Comparison of ENCODE assay signal across 16 cellular contexts in the genomic region with DNA sequence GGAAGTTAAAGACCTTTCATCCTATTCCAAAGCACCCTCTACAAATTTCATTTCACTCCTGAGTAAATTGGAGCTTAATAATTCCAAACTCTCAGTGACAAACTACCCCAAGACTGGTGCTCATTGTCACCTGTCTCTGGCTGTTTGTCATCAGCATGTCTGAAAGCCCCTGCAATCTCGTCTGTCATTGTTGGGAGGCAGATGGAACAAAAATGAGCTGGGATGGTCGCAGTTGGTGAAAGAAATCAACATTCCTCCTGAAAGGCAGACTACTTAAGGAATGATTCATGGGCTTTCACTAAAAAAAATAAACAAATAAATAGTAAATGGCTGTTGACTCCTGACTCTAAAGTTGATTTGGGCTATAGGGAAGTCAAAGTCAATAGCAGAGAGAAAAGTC.
DNase-seq lines count a peak whose midpoint lies in the region; ATAC-seq and TF ChIP-seq lines count a peak whose summit lies in the region.
"Had no signal": no experiment of that assay in that cellular context is flagged by ENCODE, and none has a peak within 500 bp of the region (broad histone marks: within the 10 kb centered on the region; RNA-seq: fewer than 3 reads in every experiment).

No MANE protein-coding gene starts in this region.

- H3K4me1 Mint-ChIP-seq in neural progenitor cell, result peaks cover 20% of the 10 kb centered on the region
- no peaks in the 10 kb centered on the region for H3K4me1 Mint-ChIP-seq in T-helper 2 cell treated with Interferon-gamma antibody and Interleukin-4, amounts not matched to agents 5 μg/mL and 100 μg/mL, for 36 hours (ENCODE audit: low read depth)

- no peaks in the 10 kb centered on the region for H3K9me2 ChIP-seq in PC-3 (replicated peaks; ENCODE audit: low read length)

- H3K36me3 Mint-ChIP-seq in neural progenitor cell, result no peaks in the 10 kb centered on the region
- no peaks in the 10 kb centered on the region for H3K36me3 Mint-ChIP-seq in T-helper 2 cell treated with Interferon-gamma antibody and Interleukin-4, amounts not matched to agents 5 μg/mL and 100 μg/mL, for 36 hours (ENCODE audit: low read depth)

- H3K27me3 ChIP-seq in neural progenitor cell (no peaks in the 10 kb centered on the region), PC-3 (ENCODE audit: low read length) (peaks cover 43% of the 10 kb centered on the region)

- H3K36me3 ChIP-seq in neural progenitor cell, result no peaks in the 10 kb centered on the region
- no peaks in the 10 kb centered on the region for H3K36me3 ChIP-seq in PC-3 (ENCODE audit: low read depth, low read length)

- CTCF ChIA-PET in PC-3 (lab: Charles Lee), result no interaction called here

- H3F3A ChIP-seq in neural progenitor cell (ENCODE audit: low read depth) (no peaks in the 10 kb centered on the region), PC-3 (ENCODE audit: low read length, unreplicated experiment) (no peaks in the 10 kb centered on the region)

- H3K27ac ChIP-seq in neural progenitor cell (no peak overlapping the region), PC-3 (ENCODE audit: low read length) (no peak overlapping the region)
- H3K27ac ChIP-seq: C4-2B had no signal

- BruUV-seq in PC-3 (replicated peaks; lab: Mats Ljungman, UMichigan), result no TSS peak

- no peak overlapping the region for H3K4me2 ChIP-seq in neural progenitor cell
- no peak overlapping the region for H3K4me2 ChIP-seq in PC-3 (ENCODE audit: low read length)

- peaks cover 6% of the 10 kb centered on the region for H3K4me1 ChIP-seq in neural progenitor cell
- no peaks in the 10 kb centered on the region for H3K4me1 ChIP-seq in PC-3 (ENCODE audit: insufficient read depth, low read length)

- H3K9me3 ChIP-seq in neural progenitor cell (ENCODE audit: low read depth) (no peaks in the 10 kb centered on the region), PC-3 (ENCODE audit: low read length) (no peaks in the 10 kb centered on the region)

- H2AFZ ChIP-seq in neural progenitor cell (replicated peaks), result peak overlapping the region; percentile 2
- H2AFZ ChIP-seq in PC-3 (ENCODE audit: low read length), result no peak overlapping the region

- H3K79me2 ChIP-seq in neural progenitor cell (ENCODE audit: low read depth), result no peaks in the 10 kb centered on the region
- H3K79me2 ChIP-seq in PC-3 (ENCODE audit: low read length), result no peaks in the 10 kb centered on the region

- no peaks in the 10 kb centered on the region for H4K20me1 ChIP-seq in neural progenitor cell (ENCODE audit: low read depth)
- no peaks in the 10 kb centered on the region for H4K20me1 ChIP-seq in PC-3 (ENCODE audit: low read length)

- no peak overlapping the region for H3K27ac Mint-ChIP-seq in neural progenitor cell
- H3K27ac Mint-ChIP-seq in T-helper 2 cell treated with Interferon-gamma antibody and Interleukin-4, amounts not matched to agents 5 μg/mL and 100 μg/mL, for 36 hours, result no peak overlapping the region
- H3K27ac Mint-ChIP-seq: IgD-negative memory B cell had no signal

- H3K27me3 Mint-ChIP-seq in neural progenitor cell (ENCODE audit: insufficient read depth, low read depth), result no peaks in the 10 kb centered on the region
- H3K27me3 Mint-ChIP-seq in T-helper 2 cell treated with Interferon-gamma antibody and Interleukin-4, amounts not matched to agents 5 μg/mL and 100 μg/mL, for 36 hours (ENCODE audit: low read depth), result peaks cover 12% of the 10 kb centered on the region

- H3K4me3 ChIP-seq in neural progenitor cell (no peak overlapping the region), PC-3 (ENCODE audit: low read length) (no peak overlapping the region)

- no peaks in the 10 kb centered on the region for H3K9me3 Mint-ChIP-seq in neural progenitor cell
- H3K9me3 Mint-ChIP-seq in T-helper 2 cell treated with Interferon-gamma antibody and Interleukin-4, amounts not matched to agents 5 μg/mL and 100 μg/mL, for 36 hours, result no peaks in the 10 kb centered on the region
- H3K9me3 Mint-ChIP-seq: IgD-negative memory B cell had no signal

- no peak for ATAC-seq in PC-3
- ATAC-seq: HCT116, Right ventricle myocardium inferior, SK-N-SH treated with all-trans-retinoic acid at 6 μM for 48 hours had no signal

- no peak overlapping the region for H3K4me3 Mint-ChIP-seq in neural progenitor cell
- H3K4me3 Mint-ChIP-seq in T-helper 2 cell treated with Interferon-gamma antibody and Interleukin-4, amounts not matched to agents 5 μg/mL and 100 μg/mL, for 36 hours, result no peak overlapping the region
- H3K4me3 Mint-ChIP-seq: IgD-negative memory B cell had no signal

- POLR2A ChIA-PET in PC-3 (lab: Charles Lee; ENCODE audit: unreplicated experiment), result no interaction called here

- TF ChIP-seq CTCF in neural progenitor cell (IDR thresholded peaks at IDR 0.05), result no peak
- TF ChIP-seq CTCF in PC-3 (conservative IDR thresholded peaks at IDR 0.05; ENCODE audit: low read depth, low read length), result no peak

- H3K9ac ChIP-seq in neural progenitor cell, result no peak overlapping the region
- H3K9ac ChIP-seq in PC-3 (ENCODE audit: low read length), result no peak overlapping the region

- intact Hi-C loops in PC-3 (cut with micrococcal nuclease), result no loop called here

- DNase-seq in DMS79 (lab: John Stamatoyannopoulos, UW) (peak; percentile 22), M059J (ENCODE audit: low read depth) (peak; percentile 2), SK-N-DZ (ENCODE audit: low spot score) (peak; percentile 29), neural progenitor cell (ENCODE audit: low spot score) (no peak), T-helper 1 cell (no peak), PC-3 (no peak), iPS-NIHi11 (ENCODE audit: low spot score) (no peak)
- no peak for DNase-seq in T-helper 2 cell treated with Interferon-gamma antibody and Interleukin-4, amounts not matched to agents 5 μg/mL and 100 μg/mL, for 36 hours (ENCODE audit: low spot score)
- DNase-seq: COR-L47, NCI-H1694 treated with DMSO at 0.1 percent for 48 hours, NCI-H526 treated with DMSO at 0.1 percent for 48 hours had no signal

Comparison
In these comparisons a context has a peak if more than half of its experiments do, and no peak if none do; other contexts are left out.
1. DNase-seq: peak in DMS79 (single experiment), M059J (single experiment) and SK-N-DZ (single experiment); none in neural progenitor cell (single experiment), T-helper 1 cell (0 of 5), PC-3 (single experiment), T-helper 2 cell treated with Interferon-gamma antibody and Interleukin-4, amounts not matched to agents 5 μg/mL and 100 μg/mL, for 36 hours (single experiment) and iPS-NIHi11 (single experiment).